8 cellular contexts compared by ENCODE assay signal in genomic region chr14:92507174-92507768, GRCh38. TPM values are rescaled to one million over a fixed set of nuclear protein-coding genes. Genes with fewer than 3 reads are reported as not detected.
DNase-seq lines count a peak whose midpoint lies in the region; ATAC-seq and TF ChIP-seq lines count a peak whose summit lies in the region.

No MANE protein-coding gene starts in this region.

- H3K27ac Mint-ChIP-seq in activated CD8-positive, alpha-beta memory T cell treated with anti-CD3 and anti-CD28 coated beads, Interleukin-2, amount 10 ng/mL, durations not matched to agents 7 days and 5 days: peak overlapping the region; percentile 29
- peak overlapping the region; percentile 31 for H3K27ac Mint-ChIP-seq in stimulated activated naive B cell treated with anti-CD40 and anti-IgM and Interleukin-4, amounts not matched to agents 10 μg/mL and 1 μg/mL and 100 μg/mL, for 72 hours

- H3K4me3 ChIP-seq in Peyer's patch: no peak overlapping the region
- H3K4me3 ChIP-seq in thyroid gland (replicated peaks in 1 of 3): no peak overlapping the region

- peaks cover 19% of the 10 kb centered on the region for H3K4me1 Mint-ChIP-seq in activated CD8-positive, alpha-beta memory T cell treated with anti-CD3 and anti-CD28 coated beads, Interleukin-2, amount 10 ng/mL, durations not matched to agents 7 days and 5 days
- peaks cover 43 to 48% of the 10 kb centered on the region in 2 donors for H3K4me1 Mint-ChIP-seq in stimulated activated naive B cell treated with anti-CD40 and anti-IgM and Interleukin-4, amounts not matched to agents 10 μg/mL and 1 μg/mL and 100 μg/mL, for 72 hours

- in situ Hi-C loops in KBM-7 (cut with MboI; ENCODE audit: low pct_unique_long_range_greater_than_20kb, low sequenced_read_pairs): no loop called here

- H3K27ac ChIP-seq in Peyer's patch (peak overlapping the region in 1 of 4 donors; percentile 75), thyroid gland (no peak overlapping the region)

- no peak overlapping the region for H3K4me3 Mint-ChIP-seq in activated CD8-positive, alpha-beta memory T cell treated with anti-CD3 and anti-CD28 coated beads, Interleukin-2, amount 10 ng/mL, durations not matched to agents 7 days and 5 days
- no peak overlapping the region for H3K4me3 Mint-ChIP-seq in stimulated activated naive B cell treated with anti-CD40 and anti-IgM and Interleukin-4, amounts not matched to agents 10 μg/mL and 1 μg/mL and 100 μg/mL, for 72 hours

- peaks cover 12% of the 10 kb centered on the region for H3K27me3 Mint-ChIP-seq in activated CD8-positive, alpha-beta memory T cell treated with anti-CD3 and anti-CD28 coated beads, Interleukin-2, amount 10 ng/mL, durations not matched to agents 7 days and 5 days
- peaks cover 0 to 5% of the 10 kb centered on the region in 2 donors for H3K27me3 Mint-ChIP-seq in stimulated activated naive B cell treated with anti-CD40 and anti-IgM and Interleukin-4, amounts not matched to agents 10 μg/mL and 1 μg/mL and 100 μg/mL, for 72 hours

- 52 to 69% methylated on average over 4 of the region's 4 CpGs for WGBS in thyroid gland, 2 donors

- H3K9me3 Mint-ChIP-seq in activated CD8-positive, alpha-beta memory T cell treated with anti-CD3 and anti-CD28 coated beads, Interleukin-2, amount 10 ng/mL, durations not matched to agents 7 days and 5 days (ENCODE audit: low read depth): no peaks in the 10 kb centered on the region
- no peaks in the 10 kb centered on the region for H3K9me3 Mint-ChIP-seq in stimulated activated naive B cell treated with anti-CD40 and anti-IgM and Interleukin-4, amounts not matched to agents 10 μg/mL and 1 μg/mL and 100 μg/mL, for 72 hours

- TF ChIP-seq POLR2A in Peyer's patch (IDR thresholded peaks at IDR 0.05) (no peak), thyroid gland (IDR thresholded peaks at IDR 0.05) (no peak)

- H3K4me1 ChIP-seq in Peyer's patch (peaks cover 0 to 15% (median 7%) of the 10 kb centered on the region in 4 donors), thyroid gland (no peaks in the 10 kb centered on the region)

- CTCF ChIA-PET in activated CD8-positive, alpha-beta memory T cell treated with anti-CD3 and anti-CD28 coated beads, Interleukin-2, amount 10 ng/mL, durations not matched to agents 7 days and 5 days (lab: Charles Lee): no interaction called here

- TF ChIP-seq CTCF in Peyer's patch (IDR thresholded peaks at IDR 0.05) (no peak), thyroid gland (IDR thresholded peaks at IDR 0.05) (no peak)

- no peaks in the 10 kb centered on the region for H3K36me3 Mint-ChIP-seq in activated CD8-positive, alpha-beta memory T cell treated with anti-CD3 and anti-CD28 coated beads, Interleukin-2, amount 10 ng/mL, durations not matched to agents 7 days and 5 days
- no peaks in the 10 kb centered on the region for H3K36me3 Mint-ChIP-seq in stimulated activated naive B cell treated with anti-CD40 and anti-IgM and Interleukin-4, amounts not matched to agents 10 μg/mL and 1 μg/mL and 100 μg/mL, for 72 hours

- H3K36me3 ChIP-seq in Peyer's patch (no peaks in the 10 kb centered on the region), thyroid gland (no peaks in the 10 kb centered on the region)

- peak; percentile 59 for DNase-seq in activated CD8-positive, alpha-beta memory T cell treated with anti-CD3 and anti-CD28 coated beads, Interleukin-2, amount 10 ng/mL, durations not matched to agents 7 days and 5 days
- DNase-seq in activated CD8-positive, alpha-beta memory T cell treated with anti-CD3 and anti-CD28 coated beads, Interleukin-2, amount 50 U/mL, for 48 hours: no peak
- DNase-seq in KBM-7 (peak; percentile 74), Peyer's patch (peak; percentile 69 to 81 (median 77)), KG1 (lab: John Stamatoyannopoulos, UW) (no peak), thyroid gland (no peak)
- peak; percentile 18 for DNase-seq in stimulated activated naive B cell treated with anti-CD40 and anti-IgM and Interleukin-4, amounts not matched to agents 10 μg/mL and 1 μg/mL and 100 μg/mL, for 72 hours
- no peak for DNase-seq in activated CD8-positive, alpha-beta memory T cell treated with anti-CD3 and anti-CD28 coated beads for 24 hours

- H3K27me3 ChIP-seq in Peyer's patch (no peaks in the 10 kb centered on the region), thyroid gland (no peaks in the 10 kb centered on the region)

- peak; percentile 76 for ATAC-seq in activated CD8-positive, alpha-beta memory T cell treated with anti-CD3 and anti-CD28 coated beads, Interleukin-2, amount 10 ng/mL, durations not matched to agents 7 days and 5 days
- ATAC-seq in stimulated activated naive B cell treated with anti-CD40 and anti-IgM and Interleukin-4, amounts not matched to agents 10 μg/mL and 1 μg/mL and 100 μg/mL, for 72 hours (replicated peaks): peak; percentile 89 to 91

- H3K9me3 ChIP-seq in Peyer's patch (no peaks in the 10 kb centered on the region), thyroid gland (no peaks in the 10 kb centered on the region)

- intact Hi-C loops in thyroid gland (cut with DNase I): no loop called here

RNA-seq across cellular contexts. Expression of gene RIN3, which starts 6.3 kb away (rescaled TPM):
- 100 to 1,000 TPM in 1 of 2 experiments, 10 to 100 TPM in 1; 76.1 to 122 TPM for total RNA-seq in activated CD8-positive, alpha-beta memory T cell treated with anti-CD3 and anti-CD28 coated beads, Interleukin-2, amount 10 ng/mL, durations not matched to agents 7 days and 5 days
- 10 to 100 TPM; 15.4 to 53.6 (median 39.7) TPM for total RNA-seq in Peyer's patch
- 1 to 10 TPM; 4.7 to 7.9 (median 6.6) TPM for total RNA-seq in thyroid gland

Comparison
In these comparisons a context has a peak if more than half of its experiments do, and no peak if none do; other contexts are left out.
1. DNase-seq: peak in activated CD8-positive, alpha-beta memory T cell treated with anti-CD3 and anti-CD28 coated beads, Interleukin-2, amount 10 ng/mL, durations not matched to agents 7 days and 5 days (single experiment), KBM-7 (single experiment), Peyer's patch (3 of 3) and stimulated activated naive B cell treated with anti-CD40 and anti-IgM and Interleukin-4, amounts not matched to agents 10 μg/mL and 1 μg/mL and 100 μg/mL, for 72 hours (single experiment); none in activated CD8-positive, alpha-beta memory T cell treated with anti-CD3 and anti-CD28 coated beads, Interleukin-2, amount 50 U/mL, for 48 hours (single experiment), KG1 (single experiment), activated CD8-positive, alpha-beta memory T cell treated with anti-CD3 and anti-CD28 coated beads for 24 hours (single experiment) and thyroid gland (0 of 2).